ENCODE assay signal across 13 cellular contexts in genomic region chr10:77358666-77359065, GRCh38.
DNase-seq lines count a peak whose midpoint lies in the region; ATAC-seq and TF ChIP-seq lines count a peak whose summit lies in the region.
"Had no signal": no experiment of that assay in that cellular context is flagged by ENCODE, and none has a peak within 500 bp of the region (broad histone marks: within the 10 kb centered on the region; RNA-seq: fewer than 3 reads in every experiment).

No MANE protein-coding gene starts in this region.

- no peaks in the 10 kb centered on the region for H3K4me1 Mint-ChIP-seq in WTC11

- H3K4ac ChIP-seq in IMR-90 (ENCODE audit: low read depth, low read length) = peak overlapping the region; percentile 87

- POLR2A ChIA-PET in IMR-90 (lab: Charles Lee; ENCODE audit: unreplicated experiment) (no interaction called here), WTC11 (lab: Charles Lee) (no interaction called here)

- TF ChIP-seq RAD21 in IMR-90 (IDR thresholded peaks at IDR 0.05; ENCODE audit: low read length) = no peak
- TF ChIP-seq RAD21 in neural cell (conservative IDR thresholded peaks at IDR 0.05) = no peak

- peaks cover 0 to 19% of the 10 kb centered on the region in 2 experiments; a peak in 3 of 4 replicates for H3K79me1 ChIP-seq in IMR-90 (ENCODE audit: low read depth in 1 of 2, low read length in 2 of 2)

- ATAC-seq in IMR-90 (ENCODE audit: low read depth) = no peak
- no peak for ATAC-seq in GM19351 (IDR thresholded peaks at IDR 0.05; ENCODE audit: unreplicated experiment)
- ATAC-seq in WTC11 = no peak

- H3K79me2 ChIP-seq in neural cell (replicated peaks; ENCODE audit: insufficient read depth, low read length) = no peaks in the 10 kb centered on the region

- H2AFZ ChIP-seq in IMR-90 (replicated peaks; ENCODE audit: low read length, poor library complexity) (no peak overlapping the region), neural cell (ENCODE audit: low read depth, low read length) (no peak overlapping the region)

- H4K5ac ChIP-seq in IMR-90 (ENCODE audit: low read depth, low read length) = no peak overlapping the region

- H3K9me3 ChIP-seq in IMR-90 (ENCODE audit: control insufficient read depth, insufficient read depth, low read length) = no peaks in the 10 kb centered on the region
- H3K9me3 ChIP-seq in neural cell (ENCODE audit: low read length) = no peaks in the 10 kb centered on the region
- no peaks in the 10 kb centered on the region for H3K9me3 ChIP-seq in uterus

- CTCF ChIA-PET in IMR-90 (lab: Yijun Ruan, JAX) (no interaction called here), WTC11 (lab: Charles Lee) (no interaction called here)

- H3K18ac ChIP-seq in IMR-90 (ENCODE audit: low read depth, low read length) = peak overlapping the region; percentile 5

- no peak for TF ChIP-seq CTCF in IMR-90 (conservative IDR thresholded peaks at IDR 0.05; ENCODE audit: low read depth, low read length)
- TF ChIP-seq CTCF in brain microvascular endothelial cell (IDR thresholded peaks at IDR 0.05; ENCODE audit: low read depth, low read length, missing control alignments) = no peak
- TF ChIP-seq CTCF in neural cell (IDR thresholded peaks at IDR 0.05; ENCODE audit: poor library complexity, severe bottlenecking) = no peak
- no peak for TF ChIP-seq CTCF in uterus (IDR thresholded peaks at IDR 0.05)
- no peak for TF ChIP-seq CTCF in WTC11 (IDR thresholded peaks at IDR 0.05)

- dilution Hi-C loops in IMR-90 (cut with HindIII; ENCODE audit: low sequenced_read_pairs, unreplicated experiment) = no loop called here

- 0 out of 2 replicates have a peak overlapping the region, but pooled peaks have one; percentile 49 for H3K56ac ChIP-seq in IMR-90 (ENCODE audit: extremely low read depth, insufficient read depth, low read length)

- H3K14ac ChIP-seq in IMR-90 (replicated peaks; ENCODE audit: low read depth, low read length) = peak overlapping the region; percentile 84

- H3K4me1 ChIP-seq in IMR-90 (ENCODE audit: control insufficient read depth, insufficient read depth, low read length) (peaks cover 14% of the 10 kb centered on the region), uterus (no peaks in the 10 kb centered on the region)
- H3K4me1 ChIP-seq: BLaER1 treated with 17β-estradiol and CSF1 and Interleukin-3, amounts not matched to agents 10 nM and 100 nM had no signal

- H2BK120ac ChIP-seq in IMR-90 (ENCODE audit: low read depth, low read length) = peak overlapping the region; percentile 90

- in situ Hi-C loops in IMR-90 (cut with MboI; ENCODE audit: low sequenced_read_pairs) = no loop called here
- in situ Hi-C loops in brain microvascular endothelial cell (cut with HindIII; ENCODE audit: low pct_ligation_motif_present, low sequenced_read_pairs) = no loop called here

- H4K20me1 ChIP-seq in IMR-90 (ENCODE audit: insufficient read depth, low read length) (no peaks in the 10 kb centered on the region), neural cell (ENCODE audit: insufficient read depth) (no peaks in the 10 kb centered on the region)

- no peak for DNase-seq in IMR-90
- DNase-seq in brain microvascular endothelial cell = no peak
- DNase-seq in uterus = no peak
- no peak for DNase-seq in UCSD-AML1 (lab: John Stamatoyannopoulos, UW; ENCODE audit: unreplicated experiment)
- DNase-seq in WTC11 (ENCODE audit: low spot score) = no peak
- DNase-seq: H7, Karpas-422, MM.1S, NCI-H1105, NCI-H2029 had no signal

- H3K9ac ChIP-seq in IMR-90 (ENCODE audit: low read depth, low read length) = no peak overlapping the region
- no peak overlapping the region for H3K9ac ChIP-seq in neural cell (ENCODE audit: low read length)
- H3K9ac ChIP-seq: BLaER1 treated with 17β-estradiol and CSF1 and Interleukin-3, amounts not matched to agents 10 nM and 100 nM had no signal

- H3K27ac ChIP-seq in IMR-90 (ENCODE audit: insufficient read depth, low read length) (no peak overlapping the region; the same call in 1 of the 2 replicates), brain microvascular endothelial cell (peak overlapping the region; percentile 87), neural cell (ENCODE audit: low read length) (peak overlapping the region; percentile 70), uterus (peak overlapping the region; percentile 60 to 63)
- H3K27ac ChIP-seq: BLaER1 treated with 17β-estradiol and CSF1 and Interleukin-3, amounts not matched to agents 10 nM and 100 nM had no signal

- peak overlapping the region; percentile 70 for H4K91ac ChIP-seq in IMR-90 (ENCODE audit: insufficient read depth, low read depth, low read length)

- H2AK5ac ChIP-seq in IMR-90 (ENCODE audit: low read depth, low read length) = peak overlapping the region; percentile 90

- no peak for TF ChIP-seq POLR2A in IMR-90 (IDR thresholded peaks at IDR 0.05; ENCODE audit: low read depth, low read length)
- no peak for TF ChIP-seq POLR2A in uterus (IDR thresholded peaks at IDR 0.05)

- 0 out of 2 replicates have a peak overlapping the region, but pooled peaks have one; percentile 55 for H3K23ac ChIP-seq in IMR-90 (ENCODE audit: low read depth, low read length)

- H3K4me3 ChIP-seq in IMR-90 (ENCODE audit: insufficient read depth, low read depth, low read length) = no peak overlapping the region
- no peak overlapping the region for H3K4me3 ChIP-seq in brain microvascular endothelial cell (ENCODE audit: low read depth, low read length)
- no peak overlapping the region for H3K4me3 ChIP-seq in neural cell (ENCODE audit: low read length)
- H3K4me3 ChIP-seq in uterus = no peak overlapping the region
- H3K4me3 ChIP-seq: BLaER1 treated with 17β-estradiol and CSF1 and Interleukin-3, amounts not matched to agents 10 nM and 100 nM had no signal

- no peak for TF ChIP-seq EP300 in neural cell (conservative IDR thresholded peaks at IDR 0.05; ENCODE audit: poor library complexity, severe bottlenecking)

- no peaks in the 10 kb centered on the region for H3K9me3 Mint-ChIP-seq in WTC11

- no peaks in the 10 kb centered on the region for H3F3A ChIP-seq in neural cell (ENCODE audit: insufficient read depth, low read length, poor library complexity, severe bottlenecking)

- peak overlapping the region; percentile 32; the same call in 2 of the 3 replicates for H2BK15ac ChIP-seq in IMR-90 (ENCODE audit: low read depth, low read length)

- H3K4me2 ChIP-seq in IMR-90 (ENCODE audit: low read depth, low read length) = no peak overlapping the region
- H3K4me2 ChIP-seq in neural cell (ENCODE audit: low read length) = no peak overlapping the region
- H3K4me2 ChIP-seq: BLaER1 treated with 17β-estradiol and CSF1 and Interleukin-3, amounts not matched to agents 10 nM and 100 nM had no signal

- no peak overlapping the region for H2AK9ac ChIP-seq in IMR-90 (replicated peaks; ENCODE audit: low read depth, low read length, poor library complexity)

- H2BK20ac ChIP-seq in IMR-90 (ENCODE audit: low read depth, low read length) = peak overlapping the region; percentile 95

- WGBS in IMR-90 (ENCODE audit: extremely low coverage in 2 of 2, insufficient read length in 1 of 2), 2 experiments = 100% methylated on average over 2 of the region's 5 CpGs; no CpG with 5 or more reads in 1 of the 2 experiments

- H3K36me3 ChIP-seq in IMR-90 (ENCODE audit: control insufficient read depth, insufficient read depth, low read length) (no peaks in the 10 kb centered on the region), brain microvascular endothelial cell (replicated peaks) (no peaks in the 10 kb centered on the region), neural cell (ENCODE audit: insufficient read depth, low read length) (no peaks in the 10 kb centered on the region), uterus (no peaks in the 10 kb centered on the region)
- H3K36me3 ChIP-seq: BLaER1 treated with 17β-estradiol and CSF1 and Interleukin-3, amounts not matched to agents 10 nM and 100 nM had no signal

- intact Hi-C loops in IMR-90 (cut with micrococcal nuclease) (no loop called here), uterus (cut with DNase I; ENCODE audit: low total_unique reads) (no loop called here)

- H3K9me2 ChIP-seq in neural cell (ENCODE audit: insufficient read depth, low read length) = no peaks in the 10 kb centered on the region

- peaks cover 22% of the 10 kb centered on the region for H3K9me1 ChIP-seq in IMR-90 (ENCODE audit: insufficient read depth, low read length)

- no peak overlapping the region for H3K4me3 Mint-ChIP-seq in WTC11

- H4K8ac ChIP-seq in IMR-90 (ENCODE audit: low read depth in 2 of 2, low read length in 2 of 2) = peak overlapping the region; percentile 11 to 48; a peak in 3 of 4 replicates

- H2BK5ac ChIP-seq in IMR-90 (ENCODE audit: low read depth, low read length, poor library complexity, severe bottlenecking) = peak overlapping the region; percentile 32

- no TSS peak for BruUV-seq in IMR-90 (replicated peaks; lab: Mats Ljungman, UMichigan)

- no peaks in the 10 kb centered on the region for H3K36me3 Mint-ChIP-seq in WTC11

- H3K27me3 ChIP-seq in IMR-90 (ENCODE audit: control insufficient read depth, insufficient read depth, low read length) (no peaks in the 10 kb centered on the region), brain microvascular endothelial cell (replicated peaks) (no peaks in the 10 kb centered on the region), neural cell (ENCODE audit: insufficient read depth, low read depth, low read length) (no peaks in the 10 kb centered on the region), uterus (no peaks in the 10 kb centered on the region)
- H3K27me3 ChIP-seq: BLaER1 treated with 17β-estradiol and CSF1 and Interleukin-3, amounts not matched to agents 10 nM and 100 nM had no signal

- no peak overlapping the region for H3K27ac Mint-ChIP-seq in WTC11

- H3K27me3 Mint-ChIP-seq in WTC11 (ENCODE audit: low read depth) = no peaks in the 10 kb centered on the region

TF ChIP-seq in IMR-90, 13 proteins besides CTCF, POLR2A, EP300 and RAD21:
- no peak for TF ChIP-seq MXI1 (IDR thresholded peaks at IDR 0.05; ENCODE audit: borderline replicate concordance, low read depth, low read length)

TF ChIP-seq in neural cell, 6 proteins besides CTCF, POLR2A, EP300 and RAD21 (continues in another document):
- TF ChIP-seq TAF1 (IDR thresholded peaks at IDR 0.05; ENCODE audit: low read depth) = no peak

TF ChIP-seq in WTC11, 78 proteins besides CTCF, POLR2A, EP300 and RAD21 (continues in another document):
- TF ChIP-seq ZNF671 (CRISPR knock-in tag; IDR thresholded peaks at IDR 0.05) = no peak
- no peak for TF ChIP-seq SOX15 (CRISPR knock-in tag; IDR thresholded peaks at IDR 0.05)
- TF ChIP-seq ZNF121 (CRISPR knock-in tag; IDR thresholded peaks at IDR 0.05) = no peak
- TF ChIP-seq JUN (CRISPR knock-in tag; IDR thresholded peaks at IDR 0.05) = no peak
- TF ChIP-seq PREB (CRISPR knock-in tag; IDR thresholded peaks at IDR 0.05; ENCODE audit: borderline replicate concordance) = no peak
- TF ChIP-seq ZNF232 (CRISPR knock-in tag; IDR thresholded peaks at IDR 0.05) = no peak
- no peak for TF ChIP-seq SMAD4 (CRISPR knock-in tag; IDR thresholded peaks at IDR 0.05)
